ENCODE assay signal across 9 cellular contexts in genomic region chr5:60960591-60960990, GRCh38. TPM values are rescaled to one million over a fixed set of nuclear protein-coding genes. Genes with fewer than 3 reads are reported as not detected.
A peak's percentile ranks its signal among the peaks of the same experiment; 100 is the strongest.
DNase-seq lines count a peak whose midpoint lies in the region; ATAC-seq and TF ChIP-seq lines count a peak whose summit lies in the region.
"Had no signal": no experiment of that assay in that cellular context is flagged by ENCODE, and none has a peak within 500 bp of the region (broad histone marks: within the 10 kb centered on the region; RNA-seq: fewer than 3 reads in every experiment).

No MANE protein-coding gene starts in this region.

- no peaks in the 10 kb centered on the region for H3K4me1 ChIP-seq in PC-3 (ENCODE audit: insufficient read depth, low read length)
- no peaks in the 10 kb centered on the region for H3K4me1 ChIP-seq in testis
- H3K4me1 ChIP-seq in sigmoid colon = no peaks in the 10 kb centered on the region

- ATAC-seq in activated CD8-positive, alpha-beta T cell treated with anti-CD3 and anti-CD28 coated beads for 36 hours = no peak
- ATAC-seq in activated CD8-positive, alpha-beta T cell treated with anti-CD3 and anti-CD28 coated beads, Interleukin-2, amount 10 ng/mL, durations not matched to agents 7 days and 5 days = no peak
- ATAC-seq in PC-3 (no peak), HG03159 (IDR thresholded peaks at IDR 0.05; ENCODE audit: unreplicated experiment) (no peak)
- no peak for ATAC-seq in activated naive CD4-positive, alpha-beta T cell treated with anti-CD3 and anti-CD28 coated beads, Interleukin-2, amount 50 U/mL, for 72 hours
- ATAC-seq: mucosa of descending colon had no signal

- peaks cover 7% of the 10 kb centered on the region for H3K36me3 Mint-ChIP-seq in activated CD8-positive, alpha-beta T cell treated with anti-CD3 and anti-CD28 coated beads for 36 hours (ENCODE audit: low read depth)
- no peaks in the 10 kb centered on the region for H3K36me3 Mint-ChIP-seq in activated CD8-positive, alpha-beta T cell treated with anti-CD3 and anti-CD28 coated beads, Interleukin-2, amount 10 ng/mL, durations not matched to agents 7 days and 5 days (ENCODE audit: low read depth)
- H3K36me3 Mint-ChIP-seq in activated naive CD4-positive, alpha-beta T cell treated with anti-CD3 and anti-CD28 coated beads, Interleukin-2, amount 50 U/mL, for 72 hours = peaks cover 6 to 9% of the 10 kb centered on the region in 2 donors

- peak; percentile 68 for TF ChIP-seq CTCF in activated CD8-positive, alpha-beta T cell treated with anti-CD3 and anti-CD28 coated beads for 36 hours (IDR thresholded peaks at IDR 0.05)
- TF ChIP-seq CTCF in PC-3 (conservative IDR thresholded peaks at IDR 0.05; ENCODE audit: low read depth, low read length) = peak; percentile 56
- peak in 2 of 3 experiments; percentile 34 to 37 for TF ChIP-seq CTCF in testis (IDR thresholded peaks at IDR 0.05)
- no peak for TF ChIP-seq CTCF in sigmoid colon (IDR thresholded peaks at IDR 0.05)

- no peak overlapping the region for H3K4me2 ChIP-seq in PC-3 (ENCODE audit: low read length)

- H3K9me3 Mint-ChIP-seq in activated CD8-positive, alpha-beta T cell treated with anti-CD3 and anti-CD28 coated beads for 36 hours = peaks cover 1% of the 10 kb centered on the region
- H3K9me3 Mint-ChIP-seq in activated CD8-positive, alpha-beta T cell treated with anti-CD3 and anti-CD28 coated beads, Interleukin-2, amount 10 ng/mL, durations not matched to agents 7 days and 5 days (ENCODE audit: insufficient read depth) = no peaks in the 10 kb centered on the region
- H3K9me3 Mint-ChIP-seq in activated naive CD4-positive, alpha-beta T cell treated with anti-CD3 and anti-CD28 coated beads, Interleukin-2, amount 50 U/mL, for 72 hours = peaks cover 0 to 2% of the 10 kb centered on the region in 2 donors

- no peak for TF ChIP-seq POLR2A in testis (IDR thresholded peaks at IDR 0.05)
- TF ChIP-seq POLR2A in sigmoid colon (IDR thresholded peaks at IDR 0.05) = no peak

- 48 to 59% methylated on average over 2 of the region's 2 CpGs for WGBS in testis, 2 donors
- 38 to 39% methylated on average over 2 of the region's 2 CpGs for WGBS in sigmoid colon, 2 donors

- H3K27ac ChIP-seq in PC-3 (ENCODE audit: low read length) = no peak overlapping the region
- no peak overlapping the region for H3K27ac ChIP-seq in testis
- no peak overlapping the region for H3K27ac ChIP-seq in sigmoid colon

- POLR2A ChIA-PET in activated CD8-positive, alpha-beta T cell treated with anti-CD3 and anti-CD28 coated beads for 36 hours (lab: Charles Lee) = no interaction called here
- POLR2A ChIA-PET in activated CD8-positive, alpha-beta T cell treated with anti-CD3 and anti-CD28 coated beads, Interleukin-2, amount 10 ng/mL, durations not matched to agents 7 days and 5 days (lab: Charles Lee) = no interaction called here
- POLR2A ChIA-PET in PC-3 (lab: Charles Lee; ENCODE audit: unreplicated experiment) = interaction anchor here (0.7 kb wide), 1 partner anchor 384 kb away, joined by 7 read pairs; no protein-coding TSS in a partner anchor

- no peak overlapping the region for H3K4me3 ChIP-seq in PC-3 (ENCODE audit: low read length)
- H3K4me3 ChIP-seq in testis = no peak overlapping the region
- no peak overlapping the region for H3K4me3 ChIP-seq in sigmoid colon
- H3K4me3 ChIP-seq: mucosa of descending colon had no signal

- no peaks in the 10 kb centered on the region for H3K27me3 Mint-ChIP-seq in activated CD8-positive, alpha-beta T cell treated with anti-CD3 and anti-CD28 coated beads for 36 hours
- no peaks in the 10 kb centered on the region for H3K27me3 Mint-ChIP-seq in activated CD8-positive, alpha-beta T cell treated with anti-CD3 and anti-CD28 coated beads, Interleukin-2, amount 10 ng/mL, durations not matched to agents 7 days and 5 days (ENCODE audit: low read depth)

- peak; percentile 20 for DNase-seq in activated CD8-positive, alpha-beta T cell treated with anti-CD3 and anti-CD28 coated beads for 36 hours
- no peak for DNase-seq in activated CD8-positive, alpha-beta T cell treated with anti-CD3 and anti-CD28 coated beads, Interleukin-2, amount 10 ng/mL, durations not matched to agents 7 days and 5 days
- DNase-seq in PC-3 (peak; percentile 16), fibroblast of peridontal ligament (ENCODE audit: extremely low read depth) (peak; percentile 58), testis (no peak), sigmoid colon (no peak)
- no peak for DNase-seq in activated naive CD4-positive, alpha-beta T cell treated with anti-CD3 and anti-CD28 coated beads, Interleukin-2, amount 50 U/mL, for 72 hours (ENCODE audit: low spot score in 2 of 2)
- DNase-seq: mucosa of descending colon had no signal

- no peak overlapping the region for H3K9ac ChIP-seq in PC-3 (ENCODE audit: low read length)

- peaks cover 58% of the 10 kb centered on the region for H3K79me2 ChIP-seq in PC-3 (ENCODE audit: low read length)

- BruUV-seq in PC-3 (replicated peaks; lab: Mats Ljungman, UMichigan) = no TSS peak

- no peak for TF ChIP-seq EP300 in sigmoid colon (IDR thresholded peaks at IDR 0.05)

- H3K9me3 ChIP-seq in PC-3 (ENCODE audit: low read length) (no peaks in the 10 kb centered on the region), testis (no peaks in the 10 kb centered on the region), sigmoid colon (no peaks in the 10 kb centered on the region)
- H3K9me3 ChIP-seq: mucosa of descending colon had no signal

- H3K27me3 ChIP-seq in PC-3 (ENCODE audit: low read length) = no peaks in the 10 kb centered on the region
- no peaks in the 10 kb centered on the region for H3K27me3 ChIP-seq in testis
- H3K27me3 ChIP-seq in sigmoid colon = no peaks in the 10 kb centered on the region

- H3F3A ChIP-seq in PC-3 (ENCODE audit: low read length, unreplicated experiment) = no peaks in the 10 kb centered on the region

- no peak overlapping the region for H2AFZ ChIP-seq in PC-3 (ENCODE audit: low read length)

- H3K4me1 Mint-ChIP-seq in activated CD8-positive, alpha-beta T cell treated with anti-CD3 and anti-CD28 coated beads for 36 hours (ENCODE audit: low read depth) = peaks cover 14% of the 10 kb centered on the region
- no peaks in the 10 kb centered on the region for H3K4me1 Mint-ChIP-seq in activated CD8-positive, alpha-beta T cell treated with anti-CD3 and anti-CD28 coated beads, Interleukin-2, amount 10 ng/mL, durations not matched to agents 7 days and 5 days (ENCODE audit: low read depth)

- CTCF ChIA-PET in activated CD8-positive, alpha-beta T cell treated with anti-CD3 and anti-CD28 coated beads for 36 hours (lab: Charles Lee) = interaction anchor here (1.0 to 3.8 kb wide), 3 partner anchors 15 to 699 kb away, joined by 3 to 11 read pairs (median 6); partner anchors contain the start of genes ERCC8 and NDUFAF2
- CTCF ChIA-PET in activated CD8-positive, alpha-beta T cell treated with anti-CD3 and anti-CD28 coated beads, Interleukin-2, amount 10 ng/mL, durations not matched to agents 7 days and 5 days (lab: Charles Lee) = interaction anchor here (0.6 to 1.9 kb wide), 7 partner anchors 8 to 697 kb away, joined by 3 to 6 read pairs (median 3); partner anchors contain the start of gene DEPDC1B
- CTCF ChIA-PET in PC-3 (lab: Charles Lee) = interaction anchor here (0.7 kb wide), 1 partner anchor 344 kb away, joined by 3 read pairs; no protein-coding TSS in a partner anchor

- intact Hi-C loops in activated CD8-positive, alpha-beta T cell treated with anti-CD3 and anti-CD28 coated beads for 36 hours (cut with micrococcal nuclease) = no loop called here
- intact Hi-C loops in PC-3 (cut with micrococcal nuclease) = no loop called here
- intact Hi-C loops in testis (cut with DNase I; ENCODE audit: low total_unique reads) = no loop called here
- intact Hi-C loops in sigmoid colon (cut with DNase I) = no loop called here

- H3K4me3 Mint-ChIP-seq in activated CD8-positive, alpha-beta T cell treated with anti-CD3 and anti-CD28 coated beads for 36 hours = no peak overlapping the region
- no peak overlapping the region for H3K4me3 Mint-ChIP-seq in activated CD8-positive, alpha-beta T cell treated with anti-CD3 and anti-CD28 coated beads, Interleukin-2, amount 10 ng/mL, durations not matched to agents 7 days and 5 days

- H4K20me1 ChIP-seq in PC-3 (ENCODE audit: low read length) = no peaks in the 10 kb centered on the region

- H3K36me3 ChIP-seq in PC-3 (ENCODE audit: low read depth, low read length) = no peaks in the 10 kb centered on the region
- no peaks in the 10 kb centered on the region for H3K36me3 ChIP-seq in testis (ENCODE audit: low read depth, missing control alignments)
- H3K36me3 ChIP-seq in sigmoid colon = no peaks in the 10 kb centered on the region

- no peaks in the 10 kb centered on the region for H3K9me2 ChIP-seq in PC-3 (replicated peaks; ENCODE audit: low read length)

- H3K27ac Mint-ChIP-seq in activated CD8-positive, alpha-beta T cell treated with anti-CD3 and anti-CD28 coated beads for 36 hours = no peak overlapping the region
- H3K27ac Mint-ChIP-seq in activated CD8-positive, alpha-beta T cell treated with anti-CD3 and anti-CD28 coated beads, Interleukin-2, amount 10 ng/mL, durations not matched to agents 7 days and 5 days = no peak overlapping the region
- H3K27ac Mint-ChIP-seq in activated naive CD4-positive, alpha-beta T cell treated with anti-CD3 and anti-CD28 coated beads, Interleukin-2, amount 50 U/mL, for 72 hours = no peak overlapping the region

RNA-seq across cellular contexts. Expression of gene NDUFAF2, which starts 15.6 kb away (rescaled TPM):
- 10 to 100 TPM; 41.2 to 46.6 TPM for total RNA-seq in activated CD8-positive, alpha-beta T cell treated with anti-CD3 and anti-CD28 coated beads for 36 hours
- total RNA-seq in activated CD8-positive, alpha-beta T cell treated with anti-CD3 and anti-CD28 coated beads, Interleukin-2, amount 10 ng/mL, durations not matched to agents 7 days and 5 days = 10 to 100 TPM; 17.1 to 21.4 TPM
- 39.3 and 41.9 TPM in 2 replicates for total RNA-seq in PC-3 (2014; rRNA removed)
- 10 to 100 TPM; 18.1 to 22.3 TPM for total RNA-seq in testis
- polyA plus RNA-seq in testis (ENCODE audit: insufficient read depth, low read depth, low replicate concordance) = 30.8 TPM
- 10 to 100 TPM; 18.4 to 30.5 TPM for total RNA-seq in activated naive CD4-positive, alpha-beta T cell treated with anti-CD3 and anti-CD28 coated beads, Interleukin-2, amount 50 U/mL, for 72 hours
- total RNA-seq in sigmoid colon = 10 to 100 TPM; 33.5 to 45.1 (median 39.9) TPM
- 10 to 100 TPM; 39.0 to 48.6 (median 43.2) TPM for polyA plus RNA-seq in sigmoid colon

RNA-seq across cellular contexts. Expression of gene ERCC8, which starts 15.7 kb away (rescaled TPM):
- 10 to 100 TPM; 10.8 to 11.7 TPM for total RNA-seq in activated CD8-positive, alpha-beta T cell treated with anti-CD3 and anti-CD28 coated beads for 36 hours
- 1 to 10 TPM; 7.6 to 9.8 TPM for total RNA-seq in activated CD8-positive, alpha-beta T cell treated with anti-CD3 and anti-CD28 coated beads, Interleukin-2, amount 10 ng/mL, durations not matched to agents 7 days and 5 days
- total RNA-seq in PC-3 (2014; rRNA removed) = 2.1 and 2.6 TPM in 2 replicates
- total RNA-seq in testis = 10 to 100 TPM; 16.0 to 18.5 TPM
- 16.4 TPM for polyA plus RNA-seq in testis (ENCODE audit: insufficient read depth, low read depth, low replicate concordance)
- 10 to 100 TPM in 1 of 2 donors, 1 to 10 TPM in 1; 7.0 to 10.5 TPM for total RNA-seq in activated naive CD4-positive, alpha-beta T cell treated with anti-CD3 and anti-CD28 coated beads, Interleukin-2, amount 50 U/mL, for 72 hours
- total RNA-seq in sigmoid colon = 10 to 100 TPM in 3 of 4 donors, 1 to 10 TPM in 1; 8.8 to 16.4 (median 14.2) TPM
- polyA plus RNA-seq in sigmoid colon = 1 to 10 TPM; 5.8 to 8.4 (median 5.8) TPM

Comparison
In these comparisons a context has a peak if more than half of its experiments do, and no peak if none do; other contexts are left out.
1. DNase-seq: peak in activated CD8-positive, alpha-beta T cell treated with anti-CD3 and anti-CD28 coated beads for 36 hours (single experiment), PC-3 (single experiment) and fibroblast of peridontal ligament (single experiment); none in activated CD8-positive, alpha-beta T cell treated with anti-CD3 and anti-CD28 coated beads, Interleukin-2, amount 10 ng/mL, durations not matched to agents 7 days and 5 days (single experiment), testis (single experiment), activated naive CD4-positive, alpha-beta T cell treated with anti-CD3 and anti-CD28 coated beads, Interleukin-2, amount 50 U/mL, for 72 hours (0 of 2) and sigmoid colon (single experiment).
2. CTCF ChIP-seq: peak in activated CD8-positive, alpha-beta T cell treated with anti-CD3 and anti-CD28 coated beads for 36 hours (single experiment), PC-3 (single experiment) and testis (2 of 3); none in sigmoid colon (0 of 4).